1 cellular context compared by ENCODE assay signal in genomic region chr14:99199854-99200653, GRCh38.
TF ChIP-seq lines count a peak whose summit lies in the region.

No MANE protein-coding gene starts in this region.

TF ChIP-seq in SK-N-SH treated with all-trans-retinoic acid at 6 μM for 48 hours, 23 proteins besides CTCF, POLR2A, EP300 and RAD21 (continued from another document):
- no peak for TF ChIP-seq PATZ1 (CRISPR knock-in tag; IDR thresholded peaks at IDR 0.05; ENCODE audit: borderline replicate concordance)
- TF ChIP-seq ZC3H10 (CRISPR knock-in tag; IDR thresholded peaks at IDR 0.05): no peak
- no peak for TF ChIP-seq TSHZ2 (CRISPR knock-in tag; IDR thresholded peaks at IDR 0.05)
- TF ChIP-seq ZNF8 (CRISPR knock-in tag; IDR thresholded peaks at IDR 0.05): no peak
- no peak for TF ChIP-seq TCF4 (CRISPR knock-in tag; IDR thresholded peaks at IDR 0.05; ENCODE audit: borderline replicate concordance)
- no peak for TF ChIP-seq PPARA (CRISPR knock-in tag; IDR thresholded peaks at IDR 0.05; ENCODE audit: borderline replicate concordance)
- TF ChIP-seq CSDC2 (CRISPR knock-in tag; IDR thresholded peaks at IDR 0.05): no peak
